ENCODE assay signal across 1 cellular context in the genomic region with DNA sequence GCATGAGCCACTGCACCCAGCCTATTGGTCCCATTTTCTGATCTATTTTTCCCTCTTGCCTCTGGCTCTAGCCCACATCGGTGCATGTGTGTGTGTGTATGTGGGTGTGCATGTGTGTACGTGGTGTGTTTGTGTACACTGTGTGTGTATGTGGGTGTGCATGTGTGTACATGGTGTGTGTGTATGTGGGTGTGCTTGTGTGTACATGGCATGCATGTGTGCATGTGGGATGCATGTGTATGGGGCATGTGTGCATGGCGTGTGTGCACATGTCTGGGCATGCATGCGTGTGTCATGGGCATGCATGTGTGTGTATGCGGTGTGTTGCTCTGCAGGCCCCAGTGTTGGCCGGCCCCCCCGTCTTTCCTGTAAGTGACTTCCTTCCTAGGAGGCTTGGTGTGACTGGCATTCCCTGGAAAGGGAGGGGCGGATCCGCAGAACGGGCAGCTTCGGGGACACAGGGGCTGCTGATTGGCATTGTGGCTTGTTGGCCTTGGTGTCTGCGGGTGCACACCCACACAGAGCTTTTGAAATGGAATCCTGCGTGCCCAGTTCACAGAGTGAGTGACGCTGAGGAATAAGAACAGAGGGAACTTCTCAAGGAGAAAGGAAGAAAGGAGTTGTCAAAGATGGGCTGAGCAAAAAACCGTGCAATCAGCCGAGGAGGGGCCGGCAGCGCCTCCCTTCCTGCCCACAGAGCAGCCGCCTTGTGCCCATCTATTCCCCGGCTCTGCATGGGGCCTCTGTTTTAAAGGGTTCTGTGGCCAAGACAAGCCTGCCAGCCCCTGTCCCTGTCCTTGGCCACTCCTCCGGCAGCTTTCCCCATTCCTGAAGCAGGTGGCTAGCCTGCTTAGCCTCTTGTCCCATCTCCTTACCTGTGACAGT.
A peak's percentile ranks its signal among the peaks of the same experiment; 100 is the strongest.
TF ChIP-seq lines count a peak whose summit lies in the region.

No MANE protein-coding gene starts in this region.

TF ChIP-seq in endothelial cell of umbilical vein, 7 proteins besides CTCF, POLR2A, EP300 and RAD21:
- no peak for TF ChIP-seq MYC (IDR thresholded peaks at IDR 0.05; ENCODE audit: low read depth, low read length)
- TF ChIP-seq, protein P1, sequence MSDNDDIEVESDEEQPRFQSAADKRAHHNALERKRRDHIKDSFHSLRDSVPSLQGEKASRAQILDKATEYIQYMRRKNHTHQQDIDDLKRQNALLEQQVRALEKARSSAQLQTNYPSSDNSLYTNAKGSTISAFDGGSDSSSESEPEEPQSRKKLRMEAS (IDR thresholded peaks at IDR 0.05; ENCODE audit: insufficient read depth, insufficient read length), result peak; percentile 53
- TF ChIP-seq EZH2 (IDR thresholded peaks at IDR 0.05; ENCODE audit: borderline replicate concordance, low read depth, low read length, severe bottlenecking), result no peak
- no peak for TF ChIP-seq FOS (IDR thresholded peaks at IDR 0.05; ENCODE audit: borderline replicate concordance, insufficient read depth, low read length)
- TF ChIP-seq GATA2 (IDR thresholded peaks at IDR 0.05; ENCODE audit: insufficient read depth, insufficient read length, low read depth, low read length), result no peak
- no peak for TF ChIP-seq JUN (IDR thresholded peaks at IDR 0.05; ENCODE audit: borderline replicate concordance, insufficient read depth, insufficient read length, low read depth)
- no peak for TF ChIP-seq POLR2AphosphoS5 (IDR thresholded peaks at IDR 0.05; ENCODE audit: insufficient read depth, low read depth, low read length)
